In the genomic region with DNA sequence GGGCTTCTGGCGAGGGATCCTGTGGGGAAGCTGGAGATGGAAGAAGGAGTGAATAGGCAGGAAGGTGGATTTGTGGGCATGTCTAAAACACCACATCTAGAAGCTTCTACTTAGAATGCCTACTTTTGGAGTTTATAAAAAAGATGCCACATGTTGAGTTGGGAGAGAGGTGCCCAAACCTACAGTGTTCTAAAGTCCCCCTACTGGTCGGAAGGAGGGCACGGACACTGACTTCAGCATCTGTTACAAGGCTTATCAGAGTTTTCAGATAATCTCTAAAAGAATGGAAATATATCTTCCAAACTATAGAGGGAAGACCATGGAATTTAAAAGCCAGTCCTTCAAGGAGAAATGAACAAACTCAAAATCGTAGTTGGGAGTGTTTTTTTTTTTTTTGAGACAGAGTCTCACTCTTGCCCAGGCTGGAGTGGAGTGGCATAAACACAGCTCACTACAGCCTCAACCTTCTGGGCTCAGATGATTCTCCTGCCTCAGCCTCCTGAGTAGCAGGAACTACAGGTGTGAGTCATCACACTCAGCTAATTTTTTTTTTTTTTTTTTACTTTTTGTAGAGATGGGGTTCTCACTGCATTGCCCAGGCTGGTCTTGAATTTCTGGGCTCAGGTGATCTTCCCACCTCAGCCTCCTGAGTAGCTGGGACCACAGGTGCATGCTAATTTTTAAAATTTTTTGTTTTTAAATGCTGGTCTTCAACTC, we compare ENCODE assay signal across 13 cellular contexts. TPM values are rescaled to one million over a fixed set of nuclear protein-coding genes. Genes with fewer than 3 reads are reported as not detected.
DNase-seq lines count a peak whose midpoint lies in the region; ATAC-seq and TF ChIP-seq lines count a peak whose summit lies in the region.
"Had no signal": no experiment of that assay in that cellular context is flagged by ENCODE, and none has a peak within 500 bp of the region (broad histone marks: within the 10 kb centered on the region; RNA-seq: fewer than 3 reads in every experiment).

No MANE protein-coding gene starts in this region.

- H3K4me3 ChIP-seq in OCI-LY7 (ENCODE audit: low read depth, low read length, poor library complexity, severe bottlenecking): no peak overlapping the region
- H3K4me3 ChIP-seq in upper lobe of left lung: no peak overlapping the region
- H3K4me3 ChIP-seq: dorsolateral prefrontal cortex, SJSA1 had no signal

- no peak overlapping the region for H2AFZ ChIP-seq in OCI-LY7 (ENCODE audit: low read length)

- ATAC-seq in activated naive CD4-positive, alpha-beta T cell treated with anti-CD3 and anti-CD28 coated beads, Interleukin-2, amount 50 U/mL, for 72 hours: peak; percentile 37 to 46
- ATAC-seq in upper lobe of left lung (ENCODE audit: low FRiP score in 2 of 2) (no peak), esophagus mucosa (no peak), HG02678 (IDR thresholded peaks at IDR 0.05; ENCODE audit: unreplicated experiment) (no peak)

- H3K4me2 ChIP-seq in OCI-LY7 (ENCODE audit: low read length): no peak overlapping the region

- POLR2A ChIA-PET in OCI-LY7 (lab: Charles Lee): interaction anchor here (0.7 kb wide), 3 partner anchors 38 to 1985 kb away, joined by 3 to 5 read pairs (median 3); no protein-coding TSS in a partner anchor

- CTCF ChIA-PET in OCI-LY7 (lab: Charles Lee; ENCODE audit: unreplicated experiment): interaction anchor here (0.6 kb wide), 1 partner anchor 29 kb away, joined by 3 read pairs; no protein-coding TSS in a partner anchor

- no peaks in the 10 kb centered on the region for H3K4me1 ChIP-seq in OCI-LY7 (ENCODE audit: insufficient read depth, low read length, poor library complexity, severe bottlenecking)
- H3K4me1 ChIP-seq in upper lobe of left lung: peaks cover 22 to 44% (median 35%) of the 10 kb centered on the region in 4 donors
- H3K4me1 ChIP-seq: SJSA1 had no signal

- H3K27ac Mint-ChIP-seq in activated naive CD4-positive, alpha-beta T cell treated with anti-CD3 and anti-CD28 coated beads, Interleukin-2, amount 50 U/mL, for 72 hours: no peak overlapping the region
- H3K27ac Mint-ChIP-seq: activated T-helper 2 cell treated with anti-CD3 and anti-CD28 coated beads, Interferon-gamma antibody, Interleukin-2, Interleukin-4, amounts not matched to agents 10 μg/mL and 5 μg/mL and 100 μg/mL, durations not matched to agents 14 hours and 24 hours and 36 hours had no signal

- TF ChIP-seq POLR2A in upper lobe of left lung (IDR thresholded peaks at IDR 0.05): no peak

- H4K20me1 ChIP-seq in OCI-LY7 (ENCODE audit: insufficient read depth, low read length): no peaks in the 10 kb centered on the region

- no peaks in the 10 kb centered on the region for H3K79me2 ChIP-seq in OCI-LY7 (ENCODE audit: insufficient read depth, low read depth, low read length)

- H3K27me3 ChIP-seq in upper lobe of left lung: no peaks in the 10 kb centered on the region
- H3K27me3 ChIP-seq: dorsolateral prefrontal cortex, SJSA1 had no signal

- H3K36me3 Mint-ChIP-seq in activated naive CD4-positive, alpha-beta T cell treated with anti-CD3 and anti-CD28 coated beads, Interleukin-2, amount 50 U/mL, for 72 hours: no peaks in the 10 kb centered on the region

- no peak for TF ChIP-seq EP300 in upper lobe of left lung (IDR thresholded peaks at IDR 0.05)

- no peaks in the 10 kb centered on the region for H3K9me3 Mint-ChIP-seq in activated naive CD4-positive, alpha-beta T cell treated with anti-CD3 and anti-CD28 coated beads, Interleukin-2, amount 50 U/mL, for 72 hours
- H3K9me3 Mint-ChIP-seq: activated T-helper 2 cell treated with anti-CD3 and anti-CD28 coated beads, Interferon-gamma antibody, Interleukin-2, Interleukin-4, amounts not matched to agents 10 μg/mL and 5 μg/mL and 100 μg/mL, durations not matched to agents 14 hours and 24 hours and 36 hours had no signal

- 56 to 66% methylated on average over 4 of the region's 4 CpGs for WGBS in upper lobe of left lung, 2 donors

- H3K9me3 ChIP-seq in OCI-LY7 (ENCODE audit: low read length) (no peaks in the 10 kb centered on the region), upper lobe of left lung (no peaks in the 10 kb centered on the region)
- H3K9me3 ChIP-seq: SJSA1 had no signal

- H3K27ac ChIP-seq in OCI-LY7 (ENCODE audit: low read depth, low read length, poor library complexity, severe bottlenecking): no peak overlapping the region
- H3K27ac ChIP-seq in upper lobe of left lung: peak overlapping the region; percentile 44 to 86 (median 62)
- H3K27ac ChIP-seq: SJSA1 had no signal

- no peak for DNase-seq in activated naive CD4-positive, alpha-beta T cell treated with anti-CD3 and anti-CD28 coated beads, Interleukin-2, amount 50 U/mL, for 72 hours (ENCODE audit: low spot score in 2 of 2)
- DNase-seq in activated naive CD4-positive, alpha-beta T cell (lab: John Stamatoyannopoulos, UW): no peak
- DNase-seq in OCI-LY7 (ENCODE audit: low spot score) (peak; percentile 41), fibroblast of peridontal ligament (ENCODE audit: extremely low read depth) (peak; percentile 5), upper lobe of left lung (no peak), NCI-H226 (no peak)
- DNase-seq: COR-L47, dorsolateral prefrontal cortex, NCI-H1694 had no signal

- H3K36me3 ChIP-seq in OCI-LY7 (ENCODE audit: insufficient read depth, low read length) (peaks cover 2% of the 10 kb centered on the region; the same call in 1 of the 2 replicates), upper lobe of left lung (peaks cover 0 to 5% (median under 1%) of the 10 kb centered on the region in 4 donors)
- H3K36me3 ChIP-seq: SJSA1 had no signal

- H3K9me2 ChIP-seq in OCI-LY7 (ENCODE audit: insufficient read depth, low read length): no peaks in the 10 kb centered on the region

- intact Hi-C loops in OCI-LY7 (cut with micrococcal nuclease; ENCODE audit: unreplicated experiment): no loop called here

- BruUV-seq in OCI-LY7 (replicated peaks; lab: Mats Ljungman, UMichigan): no TSS peak

- peak; percentile 73 for TF ChIP-seq CTCF in OCI-LY7 (conservative IDR thresholded peaks at IDR 0.05; ENCODE audit: low read length)
- TF ChIP-seq CTCF in upper lobe of left lung (IDR thresholded peaks at IDR 0.05): peak in 3 of 6 experiments; percentile 8 to 18 (median 12)

RNA-seq across cellular contexts. Expression of a gene that starts 14.8 kb away (rescaled TPM):
- 10 to 100 TPM in 1 of 2 donors, 1 to 10 TPM in 1; 3.2 to 12.8 TPM for total RNA-seq in activated naive CD4-positive, alpha-beta T cell treated with anti-CD3 and anti-CD28 coated beads, Interleukin-2, amount 50 U/mL, for 72 hours
- total RNA-seq in OCI-LY7 (2014; rRNA removed; shearing (Covaris generic)): 3.2 and 9.9 TPM in 2 replicates
- 9.1 and 10.8 TPM in 2 replicates for total RNA-seq in OCI-LY7 (2022)
- total RNA-seq in upper lobe of left lung: 10 to 100 TPM in 4 of 6 donors, 1 to 10 TPM in 2; 6.1 to 19.3 (median 13.9) TPM
- 6.9 TPM for total RNA-seq in esophagus mucosa

RNA-seq across cellular contexts. Expression of a gene that starts 27.4 kb away (rescaled TPM):
- total RNA-seq in activated naive CD4-positive, alpha-beta T cell treated with anti-CD3 and anti-CD28 coated beads, Interleukin-2, amount 50 U/mL, for 72 hours: 10 to 100 TPM; 20.8 to 37.5 TPM
- total RNA-seq in OCI-LY7 (2014; rRNA removed; shearing (Covaris generic)): 29.5 and 51.1 TPM in 2 replicates
- total RNA-seq in OCI-LY7 (2022): 43.7 and 45.2 TPM in 2 replicates
- 100 to 1,000 TPM in 1 of 6 donors, 10 to 100 TPM in 5; 15.7 to 160 (median 47.0) TPM for total RNA-seq in upper lobe of left lung
- total RNA-seq in esophagus mucosa: 9.8 TPM

RNA-seq across cellular contexts. Expression of a gene that starts 30.7 kb away (rescaled TPM):
- total RNA-seq in activated naive CD4-positive, alpha-beta T cell treated with anti-CD3 and anti-CD28 coated beads, Interleukin-2, amount 50 U/mL, for 72 hours: under 1 TPM; 0.16 to 0.86 TPM
- 0.22 and 0.31 TPM in 2 replicates for total RNA-seq in OCI-LY7 (2014; rRNA removed; shearing (Covaris generic))
- total RNA-seq in OCI-LY7 (2022) (0.53 and 0.80 TPM in 2 replicates), upper lobe of left lung (1 to 10 TPM; 1.4 to 8.7 (median 2.0) TPM), esophagus mucosa (0.44 TPM)

RNA-seq across cellular contexts. Expression of a gene that starts 40.4 kb away (rescaled TPM):
- 100 to 1,000 TPM; 206 to 293 TPM for total RNA-seq in activated naive CD4-positive, alpha-beta T cell treated with anti-CD3 and anti-CD28 coated beads, Interleukin-2, amount 50 U/mL, for 72 hours
- total RNA-seq in OCI-LY7 (2014; rRNA removed; shearing (Covaris generic)): 197 and 201 TPM in 2 replicates
- total RNA-seq in OCI-LY7 (2022): 131 and 154 TPM in 2 replicates
- total RNA-seq in upper lobe of left lung: 100 to 1,000 TPM; 198 to 385 (median 269) TPM
- total RNA-seq in esophagus mucosa: 241 TPM

Comparison
In these comparisons a context has a peak if more than half of its experiments do, and no peak if none do; other contexts are left out.
1. ATAC-seq: peak in activated naive CD4-positive, alpha-beta T cell treated with anti-CD3 and anti-CD28 coated beads, Interleukin-2, amount 50 U/mL, for 72 hours (2 of 2); none in upper lobe of left lung (0 of 2), esophagus mucosa (single experiment) and HG02678 (single experiment).
2. DNase-seq: peak in OCI-LY7 (single experiment) and fibroblast of peridontal ligament (single experiment); none in activated naive CD4-positive, alpha-beta T cell treated with anti-CD3 and anti-CD28 coated beads, Interleukin-2, amount 50 U/mL, for 72 hours (0 of 2), activated naive CD4-positive, alpha-beta T cell (0 of 4), upper lobe of left lung (0 of 2) and NCI-H226 (single experiment).